ENCODE assay signal across 9 cellular contexts in the genomic region with DNA sequence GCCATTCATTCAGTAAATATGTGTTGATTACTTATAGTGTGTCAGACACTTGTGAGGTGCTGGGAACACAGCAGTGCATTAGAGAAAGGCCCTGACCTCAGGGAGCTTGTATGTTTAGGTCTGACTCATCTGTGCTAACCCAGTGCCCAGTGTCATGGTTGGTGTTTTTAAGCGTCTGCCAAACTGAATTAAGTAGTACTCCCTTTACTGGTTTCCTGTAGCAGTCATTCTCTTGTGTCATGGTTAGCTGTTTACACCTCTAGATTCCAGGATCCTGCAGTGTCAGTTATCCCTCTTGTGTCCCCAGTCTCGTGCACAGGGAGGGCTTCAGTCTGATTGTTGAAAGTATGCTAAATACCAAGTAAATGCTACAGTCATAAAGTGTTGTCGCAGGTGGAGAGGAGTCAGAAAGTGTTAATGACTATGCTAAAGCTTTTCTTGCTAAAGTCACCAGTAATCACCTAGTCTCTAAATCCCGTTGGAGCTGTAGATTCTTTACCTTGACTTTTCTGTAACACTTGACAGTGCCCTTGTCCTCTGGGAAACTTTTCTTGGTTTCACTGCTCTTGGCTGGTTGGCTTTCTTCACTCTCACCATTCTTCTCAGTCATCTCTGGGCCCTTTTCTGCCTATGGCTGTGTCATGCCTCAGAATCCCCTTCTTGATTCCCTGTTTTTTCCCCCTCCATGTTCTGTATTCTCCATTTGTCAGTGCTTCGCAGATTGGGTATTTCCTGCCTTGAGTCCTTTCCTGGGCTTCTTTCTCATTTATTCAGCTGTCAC. TPM values are rescaled to one million over a fixed set of nuclear protein-coding genes. Genes with fewer than 3 reads are reported as not detected.
DNase-seq lines count a peak whose midpoint lies in the region; ATAC-seq and TF ChIP-seq lines count a peak whose summit lies in the region.
"Had no signal": no experiment of that assay in that cellular context is flagged by ENCODE, and none has a peak within 500 bp of the region (broad histone marks: within the 10 kb centered on the region; RNA-seq: fewer than 3 reads in every experiment).

No MANE protein-coding gene starts in this region.

- H3K27ac Mint-ChIP-seq in brain, result peak overlapping the region in 4 of 5 experiments; percentile 7 to 56 (median 16)

- peak; percentile 8 for DNase-seq in activated CD4-positive, alpha-beta T cell treated with anti-CD3 and anti-CD28 coated beads for 48 hours
- no peak for DNase-seq in activated CD4-positive, alpha-beta T cell treated with anti-CD3 and anti-CD28 coated beads for 1 hour
- DNase-seq in psoas muscle (no peak), ureter (ENCODE audit: low spot score) (no peak), left ventricle myocardium inferior (no peak), thyroid gland (no peak)

- peaks cover 16% of the 10 kb centered on the region for H3K36me3 Mint-ChIP-seq in brain

- peak overlapping the region in 2 of 5 experiments; percentile 12 to 33 for H3K4me3 Mint-ChIP-seq in brain
- H3K4me3 Mint-ChIP-seq: central memory CD8-positive, alpha-beta T cell had no signal

- ATAC-seq in HG03378 (IDR thresholded peaks at IDR 0.05; ENCODE audit: unreplicated experiment) (peak; percentile 38), psoas muscle (peak; percentile 90 to 95 (median 93))

- intact Hi-C loops in psoas muscle (cut with DNase I), result loop anchor here in 1 of 2 donors (5.0 kb wide), 1 partner anchor 56 kb away; no protein-coding TSS in a partner anchor
- intact Hi-C loops in left ventricle myocardium inferior (cut with micrococcal nuclease), result no loop called here
- intact Hi-C loops in thyroid gland (cut with DNase I), result no loop called here

- H3K27me3 Mint-ChIP-seq in brain, result no peaks in the 10 kb centered on the region
- H3K27me3 Mint-ChIP-seq: central memory CD8-positive, alpha-beta T cell had no signal

- TF ChIP-seq CTCF in brain (conservative IDR thresholded peaks at IDR 0.05) (no peak), psoas muscle (IDR thresholded peaks at IDR 0.05) (no peak), left ventricle myocardium inferior (IDR thresholded peaks at IDR 0.05; ENCODE audit: borderline replicate concordance) (no peak), thyroid gland (IDR thresholded peaks at IDR 0.05) (no peak)

- H3K27me3 ChIP-seq in psoas muscle (ENCODE audit: insufficient read depth in 3 of 3, low read length in 2 of 3) (no peaks in the 10 kb centered on the region), left ventricle myocardium inferior (ENCODE audit: low read depth) (no peaks in the 10 kb centered on the region), thyroid gland (no peaks in the 10 kb centered on the region)

- WGBS in psoas muscle, 3 donors, result 53 to 69% (median 55%) methylated on average over 5 of the region's 5 CpGs
- 82 to 84% methylated on average over 5 of the region's 5 CpGs for WGBS in thyroid gland, 2 donors

- no peak for TF ChIP-seq POLR2A in thyroid gland (IDR thresholded peaks at IDR 0.05)

- H3K36me3 ChIP-seq in psoas muscle (ENCODE audit: insufficient read depth in 1 of 2, low read depth in 1 of 2), result peaks cover 0 to 8% of the 10 kb centered on the region in 2 donors
- H3K36me3 ChIP-seq in left ventricle myocardium inferior, result no peaks in the 10 kb centered on the region
- no peaks in the 10 kb centered on the region for H3K36me3 ChIP-seq in thyroid gland

- peaks cover 34% of the 10 kb centered on the region for H3K4me1 Mint-ChIP-seq in brain

- peak overlapping the region; percentile 77 for H3K27ac ChIP-seq in psoas muscle
- H3K27ac ChIP-seq in left ventricle myocardium inferior (replicated peaks), result no peak overlapping the region
- H3K27ac ChIP-seq in thyroid gland, result no peak overlapping the region

- peaks cover 0 to 3% (median 0%) of the 10 kb centered on the region in 5 experiments for H3K9me3 Mint-ChIP-seq in brain
- H3K9me3 Mint-ChIP-seq: central memory CD8-positive, alpha-beta T cell had no signal

- H3K4me1 ChIP-seq in psoas muscle (peaks cover 59% of the 10 kb centered on the region), left ventricle myocardium inferior (peaks cover 32% of the 10 kb centered on the region), thyroid gland (peaks cover 0 to 7% of the 10 kb centered on the region in 2 donors)

- no peak overlapping the region for H3K4me3 ChIP-seq in psoas muscle
- H3K4me3 ChIP-seq in left ventricle myocardium inferior, result no peak overlapping the region
- H3K4me3 ChIP-seq in thyroid gland (replicated peaks in 1 of 3), result no peak overlapping the region

- H3K9me3 ChIP-seq in psoas muscle, result no peaks in the 10 kb centered on the region
- no peaks in the 10 kb centered on the region for H3K9me3 ChIP-seq in left ventricle myocardium inferior (replicated peaks)
- H3K9me3 ChIP-seq in thyroid gland, result no peaks in the 10 kb centered on the region

RNA-seq across cellular contexts. Expression of a gene that starts 14.4 kb away (rescaled TPM):
- 29.2 TPM for polyA plus RNA-seq in brain (ENCODE audit: insufficient read depth, low read depth, low replicate concordance)
- total RNA-seq in psoas muscle, result 10 to 100 TPM; 17.2 to 94.6 (median 29.7) TPM
- polyA plus RNA-seq in psoas muscle, result 100 to 1,000 TPM in 1 of 3 donors, 10 to 100 TPM in 2; 14.6 to 273 (median 25.1) TPM
- 44.7 TPM for total RNA-seq in ureter
- 9.6 TPM for total RNA-seq in left ventricle myocardium inferior
- total RNA-seq in thyroid gland, result 10 to 100 TPM; 15.9 to 21.0 (median 19.3) TPM
